Comparison of ENCODE assay signal across 5 cellular contexts in genomic region chr13:49327145-49327544, GRCh38.
DNase-seq lines count a peak whose midpoint lies in the region; ATAC-seq and TF ChIP-seq lines count a peak whose summit lies in the region.
"Not testable (repeated sequence)": the region's sequence is repeated elsewhere in the genome, so short reads cannot be mapped to it uniquely, and the experiment has no call there.

No MANE protein-coding gene starts in this region.

- H3K79me1 ChIP-seq in IMR-90 (ENCODE audit: low read depth in 1 of 2, low read length in 2 of 2) = not testable (repeated sequence)

- not testable (repeated sequence) for H4K91ac ChIP-seq in IMR-90 (ENCODE audit: insufficient read depth, low read depth, low read length)

- ATAC-seq in IMR-90 (ENCODE audit: low read depth) = not testable (repeated sequence)
- ATAC-seq in left lobe of liver (peak; percentile 69), right lobe of liver (peak; percentile 68 to 77 (median 72))

- not testable (repeated sequence) for BruUV-seq in IMR-90 (replicated peaks; lab: Mats Ljungman, UMichigan)

- H3K36me3 ChIP-seq in IMR-90 (ENCODE audit: control insufficient read depth, insufficient read depth, low read length); ascending aorta; right lobe of liver; testis (ENCODE audit: low read depth, missing control alignments): not testable (repeated sequence)

- no CpG with 5 or more reads among the region's 3 CpGs for WGBS in IMR-90 (ENCODE audit: extremely low coverage in 2 of 2, insufficient read length in 1 of 2), 2 experiments
- 45% methylated on average over 3 of the region's 3 CpGs for WGBS in right lobe of liver (ENCODE audit: insufficient coverage, low coverage, low lambda C conversion rate, missing lambda C conversion rate)
- 93 to 94% methylated on average over 3 of the region's 3 CpGs for WGBS in testis, 2 donors

- not testable (repeated sequence) for H2AFZ ChIP-seq in IMR-90 (replicated peaks; ENCODE audit: low read length, poor library complexity)

- DNase-seq in IMR-90; ascending aorta (ENCODE audit: low spot score in 2 of 2); left lobe of liver (ENCODE audit: low spot score); right lobe of liver; testis: not testable (repeated sequence)

- H3K56ac ChIP-seq in IMR-90 (ENCODE audit: extremely low read depth, insufficient read depth, low read length) = not testable (repeated sequence)

- H4K20me1 ChIP-seq in IMR-90 (ENCODE audit: insufficient read depth, low read length) = not testable (repeated sequence)

- H3K4ac ChIP-seq in IMR-90 (ENCODE audit: low read depth, low read length) = peak overlapping the region; percentile 26; the same call in 1 of the 2 replicates

- H4K5ac ChIP-seq in IMR-90 (ENCODE audit: low read depth, low read length) = 0 out of 2 replicates have a peak overlapping the region, but pooled peaks have one; percentile 14

- not testable (repeated sequence) for H2BK20ac ChIP-seq in IMR-90 (ENCODE audit: low read depth, low read length)

- not testable (repeated sequence) for H3K9ac ChIP-seq in IMR-90 (ENCODE audit: low read depth, low read length)

- H3K4me1 ChIP-seq in IMR-90 (ENCODE audit: control insufficient read depth, insufficient read depth, low read length); ascending aorta: not testable (repeated sequence)
- H3K4me1 ChIP-seq in right lobe of liver (peaks cover 0 to 21% (median 4%) of the 10 kb centered on the region in 4 donors), testis (peaks cover 19% of the 10 kb centered on the region)

- not testable (repeated sequence) for TF ChIP-seq CTCF in IMR-90 (conservative IDR thresholded peaks at IDR 0.05; ENCODE audit: low read depth, low read length); ascending aorta (IDR thresholded peaks at IDR 0.05); right lobe of liver (IDR thresholded peaks at IDR 0.05); testis (IDR thresholded peaks at IDR 0.05)

- H3K9me3 ChIP-seq in IMR-90 (ENCODE audit: control insufficient read depth, insufficient read depth, low read length); ascending aorta; right lobe of liver; testis: not testable (repeated sequence)

- peak overlapping the region; percentile 52 for H2BK5ac ChIP-seq in IMR-90 (ENCODE audit: low read depth, low read length, poor library complexity, severe bottlenecking)

- H2AK5ac ChIP-seq in IMR-90 (ENCODE audit: low read depth, low read length) = not testable (repeated sequence)

- POLR2A ChIA-PET in IMR-90 (lab: Charles Lee; ENCODE audit: unreplicated experiment) = not testable (repeated sequence)

- dilution Hi-C loops in IMR-90 (cut with HindIII; ENCODE audit: low sequenced_read_pairs, unreplicated experiment) = not testable (repeated sequence)

- TF ChIP-seq RAD21 in IMR-90 (IDR thresholded peaks at IDR 0.05; ENCODE audit: low read length) = not testable (repeated sequence)

- peak overlapping the region; percentile 32; the same call in 1 of the 2 replicates for H3K27ac ChIP-seq in IMR-90 (ENCODE audit: insufficient read depth, low read length)
- peak overlapping the region; percentile 75 to 77 for H3K27ac ChIP-seq in ascending aorta
- H3K27ac ChIP-seq in right lobe of liver = peak overlapping the region in 2 of 3 donors; percentile 46 to 54
- peak overlapping the region; percentile 16 to 71 for H3K27ac ChIP-seq in testis

- in situ Hi-C loops in IMR-90 (cut with MboI; ENCODE audit: low sequenced_read_pairs) = not testable (repeated sequence)

- H3K14ac ChIP-seq in IMR-90 (replicated peaks; ENCODE audit: low read depth, low read length) = not testable (repeated sequence)

- not testable (repeated sequence) for H2BK15ac ChIP-seq in IMR-90 (ENCODE audit: low read depth, low read length)

- intact Hi-C loops in IMR-90 (cut with micrococcal nuclease); ascending aorta (cut with DNase I); right lobe of liver (cut with DNase I); testis (cut with DNase I; ENCODE audit: low total_unique reads): not testable (repeated sequence)

- not testable (repeated sequence) for H3K23ac ChIP-seq in IMR-90 (ENCODE audit: low read depth, low read length)

- H2BK120ac ChIP-seq in IMR-90 (ENCODE audit: low read depth, low read length) = 0 out of 2 replicates have a peak overlapping the region, but pooled peaks have one; percentile 30

- not testable (repeated sequence) for H3K9me1 ChIP-seq in IMR-90 (ENCODE audit: insufficient read depth, low read length)

- TF ChIP-seq POLR2A in IMR-90 (IDR thresholded peaks at IDR 0.05; ENCODE audit: low read depth, low read length); right lobe of liver (IDR thresholded peaks at IDR 0.05); testis (IDR thresholded peaks at IDR 0.05): not testable (repeated sequence)

- not testable (repeated sequence) for H3K27me3 ChIP-seq in IMR-90 (ENCODE audit: control insufficient read depth, insufficient read depth, low read length); ascending aorta; right lobe of liver; testis

- H3K4me2 ChIP-seq in IMR-90 (ENCODE audit: low read depth, low read length) = not testable (repeated sequence)

- CTCF ChIA-PET in IMR-90 (lab: Yijun Ruan, JAX) = not testable (repeated sequence)

- H3K4me3 ChIP-seq in IMR-90 (ENCODE audit: insufficient read depth, low read depth, low read length); ascending aorta; right lobe of liver; testis: not testable (repeated sequence)

- not testable (repeated sequence) for H4K8ac ChIP-seq in IMR-90 (ENCODE audit: low read depth in 2 of 2, low read length in 2 of 2)

- 0 out of 2 replicates have a peak overlapping the region, but pooled peaks have one; percentile 25 for H3K18ac ChIP-seq in IMR-90 (ENCODE audit: low read depth, low read length)

- H2AK9ac ChIP-seq in IMR-90 (replicated peaks; ENCODE audit: low read depth, low read length, poor library complexity) = not testable (repeated sequence)
